8 cellular contexts compared by ENCODE assay signal in genomic region chr6:2839195-2839981, GRCh38. TPM values are rescaled to one million over a fixed set of nuclear protein-coding genes. Genes with fewer than 3 reads are reported as not detected.
DNase-seq lines count a peak whose midpoint lies in the region; ATAC-seq and TF ChIP-seq lines count a peak whose summit lies in the region.

No MANE protein-coding gene starts in this region.

- ATAC-seq in body of pancreas (peak; percentile 29), HG02870 (IDR thresholded peaks at IDR 0.05; ENCODE audit: unreplicated experiment) (no peak)
- ATAC-seq in naive thymus-derived CD4-positive, alpha-beta T cell: no peak

- H3K9me3 Mint-ChIP-seq in CD8-positive, alpha-beta memory T cell: no peaks in the 10 kb centered on the region
- H3K9me3 Mint-ChIP-seq in naive thymus-derived CD4-positive, alpha-beta T cell: peaks cover 0 to under 1% (median 0%) of the 10 kb centered on the region in 11 donors

- H3K4me1 ChIP-seq in CD8-positive, alpha-beta memory T cell (ENCODE audit: insufficient read depth, low read length): peaks cover 31% of the 10 kb centered on the region
- peaks cover 65% of the 10 kb centered on the region for H3K4me1 ChIP-seq in body of pancreas
- H3K4me1 ChIP-seq in naive thymus-derived CD4-positive, alpha-beta T cell (ENCODE audit: control insufficient read depth in 2 of 2, insufficient read depth in 2 of 2, low read length in 2 of 2): peaks cover 16 to 28% of the 10 kb centered on the region in 2 donors

- intact Hi-C loops in body of pancreas (cut with DNase I): no loop called here
- intact Hi-C loops in naive thymus-derived CD4-positive, alpha-beta T cell (cut with micrococcal nuclease): no loop called here

- POLR2A ChIA-PET in CD8-positive, alpha-beta memory T cell (lab: Charles Lee): interaction anchor here (0.5 kb wide), 1 partner anchor 98 kb away, joined by 7 read pairs; no protein-coding TSS in a partner anchor
- POLR2A ChIA-PET in naive thymus-derived CD4-positive, alpha-beta T cell (lab: Charles Lee): interaction anchor here (0.6 to 9.8 kb wide), 13 partner anchors 9 to 229 kb away, joined by 3 to 156 read pairs (median 8); partner anchors contain the start of gene RIPK1

- no peak overlapping the region for H3K4me3 ChIP-seq in CD8-positive, alpha-beta memory T cell (ENCODE audit: low read length)
- peak overlapping the region in 1 of 2 donors; percentile 40 for H3K4me3 ChIP-seq in body of pancreas
- no peak overlapping the region for H3K4me3 ChIP-seq in naive thymus-derived CD4-positive, alpha-beta T cell (ENCODE audit: low read length)

- CTCF ChIA-PET in CD8-positive, alpha-beta memory T cell (lab: Charles Lee): interaction anchor here (1.5 to 13.5 kb wide), 3 partner anchors 48 to 94 kb away, joined by 4 to 196 read pairs (median 23); no protein-coding TSS in a partner anchor
- CTCF ChIA-PET in naive thymus-derived CD4-positive, alpha-beta T cell (lab: Charles Lee): interaction anchor here (1.3 to 4.1 kb wide), 4 partner anchors 48 to 149 kb away, joined by 3 to 23 read pairs (median 8); no protein-coding TSS in a partner anchor

- WGBS in body of pancreas, 2 donors: 14 to 18% methylated on average over 9 of the region's 9 CpGs

- peaks cover 6 to 61% (median 19%) of the 10 kb centered on the region in 3 donors for H3K36me3 Mint-ChIP-seq in CD8-positive, alpha-beta memory T cell
- peaks cover 7 to 44% (median 33%) of the 10 kb centered on the region in 5 donors for H3K36me3 Mint-ChIP-seq in naive thymus-derived CD4-positive, alpha-beta T cell

- H3K4me1 Mint-ChIP-seq in CD8-positive, alpha-beta memory T cell: peaks cover 43 to 75% (median 63%) of the 10 kb centered on the region in 3 donors
- peaks cover 36 to 80% (median 67%) of the 10 kb centered on the region in 7 donors for H3K4me1 Mint-ChIP-seq in naive thymus-derived CD4-positive, alpha-beta T cell

- no peaks in the 10 kb centered on the region for H3K27me3 ChIP-seq in CD8-positive, alpha-beta memory T cell (ENCODE audit: insufficient read depth, low read length, poor library complexity, severe bottlenecking)
- H3K27me3 ChIP-seq in body of pancreas: no peaks in the 10 kb centered on the region
- no peaks in the 10 kb centered on the region for H3K27me3 ChIP-seq in naive thymus-derived CD4-positive, alpha-beta T cell (ENCODE audit: control insufficient read depth in 2 of 2, insufficient read depth in 2 of 2, low read length in 2 of 2)

- DNase-seq in CD8-positive, alpha-beta memory T cell: no peak
- DNase-seq in M059J (ENCODE audit: low read depth) (peak; percentile 31), body of pancreas (peak in 3 of 4 donors; percentile 31 to 60 (median 60)), NCI-H82 (lab: John Stamatoyannopoulos, UW) (no peak), foreskin melanocyte (no peak)
- no peak for DNase-seq in naive thymus-derived CD4-positive, alpha-beta T cell
- DNase-seq in activated CD4-positive, alpha-beta T cell treated with anti-CD3 and anti-CD28 coated beads, Interleukin-2, amount 50 U/mL, for 4 hours: no peak

- no peak for TF ChIP-seq CTCF in body of pancreas (IDR thresholded peaks at IDR 0.05)

- peak overlapping the region; percentile 22 for H3K27ac ChIP-seq in CD8-positive, alpha-beta memory T cell (ENCODE audit: low read depth, low read length)
- peak overlapping the region; percentile 46 to 99 (median 95) for H3K27ac ChIP-seq in body of pancreas
- H3K27ac ChIP-seq in naive thymus-derived CD4-positive, alpha-beta T cell (ENCODE audit: low read depth, low read length): peak overlapping the region; percentile 41

- TF ChIP-seq POLR2A in body of pancreas (IDR thresholded peaks at IDR 0.05): peak in 1 of 3 donors; percentile 26

- peak overlapping the region; percentile 88 to 95 (median 90) for H3K4me3 Mint-ChIP-seq in CD8-positive, alpha-beta memory T cell
- peak overlapping the region; percentile 86 to 100 (median 92) for H3K4me3 Mint-ChIP-seq in naive thymus-derived CD4-positive, alpha-beta T cell

- peaks cover 19% of the 10 kb centered on the region for H3K36me3 ChIP-seq in CD8-positive, alpha-beta memory T cell (ENCODE audit: insufficient read depth, low read length)
- H3K36me3 ChIP-seq in body of pancreas (replicated peaks in 1 of 2; ENCODE audit: insufficient read depth in 1 of 2, low read depth in 2 of 2): peaks cover 0 to 17% of the 10 kb centered on the region in 2 donors
- H3K36me3 ChIP-seq in naive thymus-derived CD4-positive, alpha-beta T cell (ENCODE audit: control insufficient read depth in 2 of 3, insufficient read depth in 3 of 3, low read length in 3 of 3): peaks cover 0 to 36% (median 18%) of the 10 kb centered on the region in 3 experiments

- H3K9me3 ChIP-seq in CD8-positive, alpha-beta memory T cell (ENCODE audit: low read length): no peaks in the 10 kb centered on the region
- H3K9me3 ChIP-seq in body of pancreas: no peaks in the 10 kb centered on the region
- H3K9me3 ChIP-seq in naive thymus-derived CD4-positive, alpha-beta T cell (ENCODE audit: control insufficient read depth in 2 of 3, low read length in 3 of 3): no peaks in the 10 kb centered on the region

- H3K27me3 Mint-ChIP-seq in CD8-positive, alpha-beta memory T cell: no peaks in the 10 kb centered on the region
- no peaks in the 10 kb centered on the region for H3K27me3 Mint-ChIP-seq in naive thymus-derived CD4-positive, alpha-beta T cell

- H3K27ac Mint-ChIP-seq in CD8-positive, alpha-beta memory T cell: peak overlapping the region; percentile 69 to 96 (median 92)
- peak overlapping the region; percentile 25 to 96 (median 93) for H3K27ac Mint-ChIP-seq in naive thymus-derived CD4-positive, alpha-beta T cell

RNA-seq across cellular contexts. Expression of gene SERPINB1, which starts 2.3 kb away (rescaled TPM):
- total RNA-seq in CD8-positive, alpha-beta memory T cell: 10 to 100 TPM; 40.4 to 42.4 TPM
- polyA plus RNA-seq in CD8-positive, alpha-beta memory T cell: 103 TPM
- total RNA-seq in M059J (2014; rRNA removed; shearing (Covaris generic)): 1.5 and 3.9 TPM in 2 replicates
- total RNA-seq in body of pancreas: 10 to 100 TPM; 19.1 to 80.4 TPM
- 100 to 1,000 TPM in 1 of 5 experiments, 10 to 100 TPM in 4; 43.8 to 108 (median 62.5) TPM for total RNA-seq in naive thymus-derived CD4-positive, alpha-beta T cell
- polyA plus RNA-seq in naive thymus-derived CD4-positive, alpha-beta T cell: 100 to 1,000 TPM; 129 to 135 TPM

Comparison
In these comparisons a context has a peak if more than half of its experiments do, and no peak if none do; other contexts are left out.
1. DNase-seq: peak in M059J (single experiment) and body of pancreas (3 of 4); none in CD8-positive, alpha-beta memory T cell (0 of 5), naive thymus-derived CD4-positive, alpha-beta T cell (0 of 9), NCI-H82 (single experiment), foreskin melanocyte (single experiment) and activated CD4-positive, alpha-beta T cell treated with anti-CD3 and anti-CD28 coated beads, Interleukin-2, amount 50 U/mL, for 4 hours (0 of 2).
2. H3K27ac ChIP-seq: peak in every context shown above with its lines; median percentile 95 in body of pancreas; 41 in naive thymus-derived CD4-positive, alpha-beta T cell; 22 in CD8-positive, alpha-beta memory T cell.